ENCODE assay signal across 26 cellular contexts in the genomic region with DNA sequence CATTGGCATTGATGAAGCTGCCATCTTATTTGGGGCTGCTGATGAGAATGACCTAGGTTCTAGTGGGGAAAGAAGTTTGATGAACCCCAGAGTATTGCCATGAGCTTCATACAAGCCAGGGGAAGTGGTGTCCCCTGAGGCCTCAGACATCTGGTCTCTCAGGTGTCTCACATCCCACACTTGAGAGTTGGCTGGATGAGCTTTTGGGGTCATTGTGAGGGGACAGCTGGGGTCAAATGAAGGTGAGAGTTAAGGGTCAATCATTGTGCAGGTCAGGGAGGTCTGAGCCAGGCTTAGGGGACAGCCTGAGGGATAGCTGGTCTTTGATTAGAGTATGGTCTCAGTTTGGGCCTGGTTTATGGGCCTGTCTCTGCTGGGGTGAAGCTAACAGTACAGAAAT.
"Had no signal": no experiment of that assay in that cellular context is flagged by ENCODE, and none has a peak within 500 bp of the region (broad histone marks: within the 10 kb centered on the region; RNA-seq: fewer than 3 reads in every experiment).

No MANE protein-coding gene starts in this region.

- DNase-seq: activated CD4-positive, alpha-beta memory T cell treated with anti-CD3 and anti-CD28 coated beads, Interleukin-2, amount 10 ng/mL, durations not matched to agents 7 days and 5 days; activated CD4-positive, alpha-beta T cell treated with anti-CD3 and anti-CD28 coated beads for 1 hour; activated CD4-positive, alpha-beta T cell treated with anti-CD3 and anti-CD28 coated beads for 4 hours; activated CD4-positive, alpha-beta T cell treated with anti-CD3 and anti-CD28 coated beads, Interleukin-2, amount 10 ng/mL, durations not matched to agents 7 days and 5 days; activated CD4-positive, alpha-beta T cell treated with anti-CD3 and anti-CD28 coated beads, Interleukin-2, amount 50 U/mL, for 4 hours; activated effector memory CD4-positive, alpha-beta T cell treated with anti-CD3 and anti-CD28 coated beads, Interleukin-2, amount 50 U/mL, for 16 hours; activated naive CD4-positive, alpha-beta T cell treated with anti-CD3 and anti-CD28 coated beads for 36 hours; activated naive CD8-positive, alpha-beta T cell treated with anti-CD3 and anti-CD28 coated beads for 36 hours; activated naive CD8-positive, alpha-beta T cell treated with anti-CD3 and anti-CD28 coated beads, Interleukin-2, amount 50 U/mL, for 24 hours; activated T-cell treated with anti-CD3 and anti-CD28 coated beads, Interleukin-2, amount 50 U/mL, for 1 hour; activated T-cell treated with anti-CD3 and anti-CD28 coated beads, Interleukin-2, amount 50 U/mL, for 48 hours; amygdala; aorta; body of pancreas; caudate nucleus; cortex of kidney; dermis blood vessel endothelial cell; effector CD8-positive, alpha-beta T cell; foreskin fibroblast; T-helper 2 cell had no signal

- ATAC-seq: activated naive CD8-positive, alpha-beta T cell treated with anti-CD3 and anti-CD28 coated beads, Interleukin-2, amount 50 U/mL, for 24 hours; body of pancreas; esophagus mucosa; SK-N-SH treated with all-trans-retinoic acid at 6 μM for 48 hours; WTC11 had no signal

- H3K27ac Mint-ChIP-seq: activated CD4-positive, alpha-beta memory T cell treated with anti-CD3 and anti-CD28 coated beads, Interleukin-2, amount 10 ng/mL, durations not matched to agents 7 days and 5 days; activated CD4-positive, alpha-beta T cell treated with anti-CD3 and anti-CD28 coated beads, Interleukin-2, amount 10 ng/mL, durations not matched to agents 7 days and 5 days; activated naive CD4-positive, alpha-beta T cell treated with anti-CD3 and anti-CD28 coated beads for 36 hours; activated naive CD4-positive, alpha-beta T cell treated with anti-CD3 and anti-CD28 coated beads, Interleukin-2, amount 50 U/mL, for 24 hours; activated naive CD8-positive, alpha-beta T cell treated with anti-CD3 and anti-CD28 coated beads for 36 hours; activated naive CD8-positive, alpha-beta T cell treated with anti-CD3 and anti-CD28 coated beads, Interleukin-2, amount 50 U/mL, for 24 hours; activated T-helper 1 cell treated with anti-CD3 and anti-CD28 coated beads, Interleukin-12 subunit alpha, Interleukin-12 subunit beta, Interleukin-2, Interleukin-4 antibody, amounts not matched to agents 30 ng/mL and 10 ng/mL and 1 ng/mL, durations not matched to agents 14 hours and 24 hours and 36 hours; activated T-helper 2 cell treated with anti-CD3 and anti-CD28 coated beads, Interferon-gamma antibody, Interleukin-2, Interleukin-4, amounts not matched to agents 10 μg/mL and 5 μg/mL and 100 μg/mL, durations not matched to agents 14 hours and 24 hours and 36 hours; WTC11 had no signal

- H3K4me3 Mint-ChIP-seq: activated CD4-positive, alpha-beta memory T cell treated with anti-CD3 and anti-CD28 coated beads, Interleukin-2, amount 10 ng/mL, durations not matched to agents 7 days and 5 days; activated CD4-positive, alpha-beta T cell treated with anti-CD3 and anti-CD28 coated beads, Interleukin-2, amount 10 ng/mL, durations not matched to agents 7 days and 5 days; activated naive CD4-positive, alpha-beta T cell treated with anti-CD3 and anti-CD28 coated beads for 36 hours; activated naive CD4-positive, alpha-beta T cell treated with anti-CD3 and anti-CD28 coated beads, Interleukin-2, amount 50 U/mL, for 24 hours; activated naive CD8-positive, alpha-beta T cell treated with anti-CD3 and anti-CD28 coated beads for 36 hours; activated naive CD8-positive, alpha-beta T cell treated with anti-CD3 and anti-CD28 coated beads, Interleukin-2, amount 50 U/mL, for 24 hours; activated T-helper 1 cell treated with anti-CD3 and anti-CD28 coated beads, Interleukin-12 subunit alpha, Interleukin-12 subunit beta, Interleukin-2, Interleukin-4 antibody, amounts not matched to agents 30 ng/mL and 10 ng/mL and 1 ng/mL, durations not matched to agents 14 hours and 24 hours and 36 hours; WTC11 had no signal

- H3K4me1 Mint-ChIP-seq: activated CD4-positive, alpha-beta memory T cell treated with anti-CD3 and anti-CD28 coated beads, Interleukin-2, amount 10 ng/mL, durations not matched to agents 7 days and 5 days; activated CD4-positive, alpha-beta T cell treated with anti-CD3 and anti-CD28 coated beads, Interleukin-2, amount 10 ng/mL, durations not matched to agents 7 days and 5 days; activated naive CD4-positive, alpha-beta T cell treated with anti-CD3 and anti-CD28 coated beads, Interleukin-2, amount 50 U/mL, for 24 hours; activated naive CD8-positive, alpha-beta T cell treated with anti-CD3 and anti-CD28 coated beads for 36 hours; activated naive CD8-positive, alpha-beta T cell treated with anti-CD3 and anti-CD28 coated beads, Interleukin-2, amount 50 U/mL, for 24 hours; WTC11 had no signal

- H3K36me3 Mint-ChIP-seq: activated naive CD4-positive, alpha-beta T cell treated with anti-CD3 and anti-CD28 coated beads, Interleukin-2, amount 50 U/mL, for 24 hours; activated naive CD8-positive, alpha-beta T cell treated with anti-CD3 and anti-CD28 coated beads for 36 hours; WTC11 had no signal

- H3K27me3 Mint-ChIP-seq: activated CD4-positive, alpha-beta T cell treated with anti-CD3 and anti-CD28 coated beads, Interleukin-2, amount 10 ng/mL, durations not matched to agents 7 days and 5 days; activated naive CD8-positive, alpha-beta T cell treated with anti-CD3 and anti-CD28 coated beads for 36 hours had no signal

- H3K9me3 Mint-ChIP-seq: activated CD4-positive, alpha-beta memory T cell treated with anti-CD3 and anti-CD28 coated beads, Interleukin-2, amount 10 ng/mL, durations not matched to agents 7 days and 5 days; activated CD4-positive, alpha-beta T cell treated with anti-CD3 and anti-CD28 coated beads, Interleukin-2, amount 10 ng/mL, durations not matched to agents 7 days and 5 days; activated naive CD4-positive, alpha-beta T cell treated with anti-CD3 and anti-CD28 coated beads for 36 hours; activated naive CD4-positive, alpha-beta T cell treated with anti-CD3 and anti-CD28 coated beads, Interleukin-2, amount 50 U/mL, for 24 hours; activated naive CD8-positive, alpha-beta T cell treated with anti-CD3 and anti-CD28 coated beads for 36 hours; activated naive CD8-positive, alpha-beta T cell treated with anti-CD3 and anti-CD28 coated beads, Interleukin-2, amount 50 U/mL, for 24 hours; activated T-helper 1 cell treated with anti-CD3 and anti-CD28 coated beads, Interleukin-12 subunit alpha, Interleukin-12 subunit beta, Interleukin-2, Interleukin-4 antibody, amounts not matched to agents 30 ng/mL and 10 ng/mL and 1 ng/mL, durations not matched to agents 14 hours and 24 hours and 36 hours; activated T-helper 2 cell treated with anti-CD3 and anti-CD28 coated beads, Interferon-gamma antibody, Interleukin-2, Interleukin-4, amounts not matched to agents 10 μg/mL and 5 μg/mL and 100 μg/mL, durations not matched to agents 14 hours and 24 hours and 36 hours had no signal
